Comparison of ENCODE assay signal across 9 cellular contexts in the genomic region with DNA sequence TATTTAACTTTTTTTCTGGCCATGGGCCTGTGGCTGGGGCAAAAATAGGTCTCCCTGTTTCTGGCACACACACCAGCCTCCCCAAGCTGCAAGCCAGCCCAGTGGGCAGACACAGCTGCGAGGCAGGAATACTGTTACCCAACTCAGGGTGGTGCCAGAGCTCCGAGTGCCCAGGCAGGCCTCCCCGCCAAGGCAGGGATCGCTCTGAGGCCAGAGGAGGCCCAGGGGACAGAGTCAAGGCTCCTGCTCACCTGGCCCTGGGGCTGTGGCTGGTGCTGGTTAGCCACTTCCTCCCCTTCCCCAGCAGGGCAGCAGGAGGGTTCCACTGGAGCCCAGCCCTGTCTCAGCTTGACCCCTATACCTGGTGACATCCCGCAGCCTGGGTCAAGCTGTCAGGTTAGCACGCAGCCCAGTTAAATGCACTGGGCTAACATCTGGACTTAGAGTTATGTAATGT.
DNase-seq lines count a peak whose midpoint lies in the region; ATAC-seq, FAIRE-seq and TF ChIP-seq lines count a peak whose summit lies in the region.
"Had no signal": no experiment of that assay in that cellular context is flagged by ENCODE, and none has a peak within 500 bp of the region (broad histone marks: within the 10 kb centered on the region; RNA-seq: fewer than 3 reads in every experiment).

No MANE protein-coding gene starts in this region.

- H4K20me1 ChIP-seq in astrocyte (ENCODE audit: insufficient read depth, low read length): no peaks in the 10 kb centered on the region

- ATAC-seq in GM19467 (IDR thresholded peaks at IDR 0.05; ENCODE audit: unreplicated experiment) (peak; percentile 56), HG03571 (IDR thresholded peaks at IDR 0.05; ENCODE audit: unreplicated experiment) (peak; percentile 43)

- peak overlapping the region; percentile 13 for H2AFZ ChIP-seq in astrocyte (ENCODE audit: low read depth, low read length)

- H3K27ac ChIP-seq in astrocyte (ENCODE audit: low read depth, low read length): peak overlapping the region; percentile 62

- H3K9me3 Mint-ChIP-seq in astrocyte (ENCODE audit: unreplicated experiment) (peaks cover 2% of the 10 kb centered on the region), nephron (no peaks in the 10 kb centered on the region)
- H3K9me3 Mint-ChIP-seq: IgD-negative memory B cell had no signal

- no peaks in the 10 kb centered on the region for H3K27me3 ChIP-seq in astrocyte (ENCODE audit: insufficient read depth, low read length)

- H3K9me3 ChIP-seq in astrocyte (ENCODE audit: insufficient read depth, low read depth, low read length): no peaks in the 10 kb centered on the region

- H3K36me3 ChIP-seq in astrocyte (ENCODE audit: insufficient read depth, low read length): no peaks in the 10 kb centered on the region

- H3K27ac Mint-ChIP-seq in astrocyte (ENCODE audit: unreplicated experiment) (peak overlapping the region; percentile 7), nephron (peak overlapping the region; percentile 49 to 91 (median 84))
- H3K27ac Mint-ChIP-seq: IgD-negative memory B cell had no signal

- no peak for FAIRE-seq in astrocyte (lab: Jason Lieb, UNC)

- peaks cover 17% of the 10 kb centered on the region for H3K4me1 ChIP-seq in astrocyte (ENCODE audit: insufficient read depth, low read length)

- DNase-seq in ELF-1 (ENCODE audit: low read depth, low spot score) (peak; percentile 41), astrocyte (ENCODE audit: low read depth) (no peak), SIG-M5 (lab: John Stamatoyannopoulos, UW) (no peak), T1000 (lab: John Stamatoyannopoulos, UW) (no peak)
- DNase-seq in stimulated activated CD8-positive, alpha-beta memory T cell treated with anti-CD3 and anti-CD28 coated beads, Interleukin-4, amount 100 ng/mL, for 48 hours: no peak

- H3K4me3 Mint-ChIP-seq in astrocyte (ENCODE audit: unreplicated experiment) (no peak overlapping the region), nephron (no peak overlapping the region)

- H3K4me1 Mint-ChIP-seq in astrocyte (ENCODE audit: low read depth, unreplicated experiment): peaks cover under 1% of the 10 kb centered on the region
- no peaks in the 10 kb centered on the region for H3K4me1 Mint-ChIP-seq in nephron

- H3K27me3 Mint-ChIP-seq in astrocyte (ENCODE audit: low read depth, unreplicated experiment) (peaks cover 14% of the 10 kb centered on the region), nephron (ENCODE audit: low read depth) (no peaks in the 10 kb centered on the region)

- no peak for TF ChIP-seq CTCF in astrocyte (IDR thresholded peaks at IDR 0.05; ENCODE audit: insufficient read depth, low read depth, low read length)
- TF ChIP-seq CTCF in nephron (IDR thresholded peaks at IDR 0.05; ENCODE audit: unreplicated experiment in 3 of 3): no peak

- no peak overlapping the region for H3K4me3 ChIP-seq in astrocyte (ENCODE audit: insufficient read depth, low read depth, low read length)

- H3K79me2 ChIP-seq in astrocyte (ENCODE audit: insufficient read depth, low read length): no peaks in the 10 kb centered on the region

- H3K36me3 Mint-ChIP-seq in astrocyte (ENCODE audit: low read depth, unreplicated experiment): no peaks in the 10 kb centered on the region
- no peaks in the 10 kb centered on the region for H3K36me3 Mint-ChIP-seq in nephron (ENCODE audit: low read depth)
- H3K36me3 Mint-ChIP-seq: IgD-negative memory B cell had no signal

- H3K4me2 ChIP-seq in astrocyte (ENCODE audit: low read length): peak overlapping the region; percentile 70

- peak overlapping the region; percentile 65 for H3K9ac ChIP-seq in astrocyte (ENCODE audit: low read length)
